17 cellular contexts compared by ENCODE assay signal in genomic region chr17:62833816-62834215, GRCh38. TPM values are rescaled to one million over a fixed set of nuclear protein-coding genes. Genes with fewer than 3 reads are reported as not detected.
A peak's percentile ranks its signal among the peaks of the same experiment; 100 is the strongest.
DNase-seq lines count a peak whose midpoint lies in the region; ATAC-seq, FAIRE-seq and TF ChIP-seq lines count a peak whose summit lies in the region.
"Not testable (repeated sequence)": the region's sequence is repeated elsewhere in the genome, so short reads cannot be mapped to it uniquely, and the experiment has no call there.
"Had no signal": no experiment of that assay in that cellular context is flagged by ENCODE, and none has a peak within 500 bp of the region (broad histone marks: within the 10 kb centered on the region; RNA-seq: fewer than 3 reads in every experiment).

No MANE protein-coding gene starts in this region.

- H3K4me3 Mint-ChIP-seq in WTC11; activated CD8-positive, alpha-beta memory T cell treated with anti-CD3 and anti-CD28 coated beads, Interleukin-2, amount 10 ng/mL, durations not matched to agents 7 days and 5 days: not testable (repeated sequence)

- H3K27ac Mint-ChIP-seq in WTC11; activated CD8-positive, alpha-beta memory T cell treated with anti-CD3 and anti-CD28 coated beads, Interleukin-2, amount 10 ng/mL, durations not matched to agents 7 days and 5 days: not testable (repeated sequence)

- peaks cover 18% of the 10 kb centered on the region for H3K9me3 Mint-ChIP-seq in WTC11
- not testable (repeated sequence) for H3K9me3 Mint-ChIP-seq in activated CD8-positive, alpha-beta memory T cell treated with anti-CD3 and anti-CD28 coated beads, Interleukin-2, amount 10 ng/mL, durations not matched to agents 7 days and 5 days (ENCODE audit: low read depth)

- TF ChIP-seq POLR2A in A549 (IDR thresholded peaks at IDR 0.05; ENCODE audit: low read length), result not testable (repeated sequence)

- not testable (repeated sequence) for FAIRE-seq in A549 (lab: Jason Lieb, UNC)
- FAIRE-seq in frontal cortex (lab: Jason Lieb, UNC), result peak; percentile 68

- POLR2A ChIA-PET in A549 (lab: Yijun Ruan, JAX); HEK293 (lab: Yijun Ruan, JAX); WTC11 (lab: Charles Lee): not testable (repeated sequence)

- not testable (repeated sequence) for H3K36me3 Mint-ChIP-seq in WTC11; activated CD8-positive, alpha-beta memory T cell treated with anti-CD3 and anti-CD28 coated beads, Interleukin-2, amount 10 ng/mL, durations not matched to agents 7 days and 5 days

- H3K27ac ChIP-seq in A549; HEK293 (ENCODE audit: extremely low read depth, low read depth, low read length); right atrium auricular region: not testable (repeated sequence)

- DNase-seq in A549 (ENCODE audit: low read depth in 1 of 2, low spot score in 1 of 2); WTC11 (ENCODE audit: low spot score); frontal cortex (ENCODE audit: low spot score in 2 of 2): not testable (repeated sequence)
- DNase-seq in activated CD8-positive, alpha-beta memory T cell treated with anti-CD3 and anti-CD28 coated beads, Interleukin-2, amount 10 ng/mL, durations not matched to agents 7 days and 5 days, result peak; percentile 2
- DNase-seq in right atrium auricular region (ENCODE audit: low spot score), result peak; percentile 18

- not testable (repeated sequence) for H3K4me1 Mint-ChIP-seq in WTC11; activated CD8-positive, alpha-beta memory T cell treated with anti-CD3 and anti-CD28 coated beads, Interleukin-2, amount 10 ng/mL, durations not matched to agents 7 days and 5 days

- WGBS in A549 (ENCODE audit: missing lambda C conversion rate), result 90% methylated on average over 4 of the region's 4 CpGs

- H3K9me3 ChIP-seq in A549; HEK293 (ENCODE audit: control insufficient read depth, insufficient read depth, low read depth, low read length); right atrium auricular region: not testable (repeated sequence)

- not testable (repeated sequence) for TF ChIP-seq RAD21 in A549 (conservative IDR thresholded peaks at IDR 0.05 in 1 of 2, IDR thresholded peaks at IDR 0.05 in 1 of 2)

- not testable (repeated sequence) for H3K4me3 ChIP-seq in A549; HEK293 (ENCODE audit: low read depth, low read length); right atrium auricular region

- not testable (repeated sequence) for ATAC-seq in A549; WTC11; activated CD8-positive, alpha-beta memory T cell treated with anti-CD3 and anti-CD28 coated beads, Interleukin-2, amount 10 ng/mL, durations not matched to agents 7 days and 5 days

- H3K4me1 ChIP-seq in A549; HEK293 (ENCODE audit: control insufficient read depth, insufficient read depth, low read length); right atrium auricular region: not testable (repeated sequence)

- H3K4me2 ChIP-seq in A549, result not testable (repeated sequence)

- not testable (repeated sequence) for TF ChIP-seq EP300 in A549 (IDR thresholded peaks at IDR 0.05)

- H3K27me3 ChIP-seq in right atrium auricular region, result not testable (repeated sequence)

- not testable (repeated sequence) for H3K36me3 ChIP-seq in HEK293 (ENCODE audit: control insufficient read depth in 2 of 2, insufficient read depth in 1 of 2, low read length in 2 of 2); right atrium auricular region

- not testable (repeated sequence) for TF ChIP-seq CTCF in A549 (IDR thresholded peaks at IDR 0.05); HEK293 (tag by site-specific recombination; IDR thresholded peaks at IDR 0.05); WTC11 (IDR thresholded peaks at IDR 0.05); right atrium auricular region (IDR thresholded peaks at IDR 0.05)

- not testable (repeated sequence) for H3K27me3 Mint-ChIP-seq in WTC11 (ENCODE audit: low read depth)
- H3K27me3 Mint-ChIP-seq in activated CD8-positive, alpha-beta memory T cell treated with anti-CD3 and anti-CD28 coated beads, Interleukin-2, amount 10 ng/mL, durations not matched to agents 7 days and 5 days, result peaks cover 20% of the 10 kb centered on the region

- CTCF ChIA-PET in A549 (lab: Yijun Ruan, JAX); HEK293 (lab: Yijun Ruan, JAX); WTC11 (lab: Charles Lee); activated CD8-positive, alpha-beta memory T cell treated with anti-CD3 and anti-CD28 coated beads, Interleukin-2, amount 10 ng/mL, durations not matched to agents 7 days and 5 days (lab: Charles Lee): not testable (repeated sequence)

TF ChIP-seq in A549, 52 proteins besides CTCF, POLR2A, EP300 and RAD21:
- TF ChIP-seq ZC3H11A (IDR thresholded peaks at IDR 0.05), result peak; percentile 43

TF ChIP-seq in HEK293, 187 proteins besides CTCF, POLR2A, EP300 and RAD21 (continues in another document):
- TF ChIP-seq ZNF140 (tag by site-specific recombination; IDR thresholded peaks at IDR 0.05) (peak; percentile 35; the same call in 1 of the 2 replicates), ZNF426 (tag by site-specific recombination; IDR thresholded peaks at IDR 0.05) (peak; percentile 69), ZBTB8A (tag by site-specific recombination; IDR thresholded peaks at IDR 0.05) (peak; percentile 54; the same call in 1 of the 2 replicates), ZNF266 (tag by site-specific recombination; IDR thresholded peaks at IDR 0.05; ENCODE audit: low read depth) (0 out of 2 replicates have a peak, but pooled peaks have one; percentile 28), ZNF555 (tag by site-specific recombination; conservative IDR thresholded peaks at IDR 0.05) (peak; percentile 42)

TF ChIP-seq in WTC11, 78 proteins besides CTCF, POLR2A, EP300 and RAD21:
- peak; percentile 80 for TF ChIP-seq HMGA2 (CRISPR knock-in tag; IDR thresholded peaks at IDR 0.05)

RNA-seq across cellular contexts. Expression of gene MARCHF10, which starts 25.7 kb away (rescaled TPM):
- polyA plus RNA-seq in A549 (2011; rRNA removed), result 0.57 and 0.73 TPM in 2 replicates
- polyA plus RNA-seq in A549 (2012; cell fraction: cytosol; rRNA removed), result 0.52 and 0.60 TPM in 2 replicates
- 0.31 and 0.34 TPM in 2 replicates for polyA plus RNA-seq in A549 (2012; cell fraction: nucleus; rRNA removed)
- 0.42 to 0.69 TPM (median 0.43 TPM) in 3 replicates for polyA plus RNA-seq in A549 (2017; fragmentation: RNase III; extraction: RNeasy Plus Mini Kit Qiagen cat#74134 plus additional on column Dnase treatment)
- 1.2 TPM in 1 of 2 replicates, not detected in the other for polyA minus RNA-seq in A549 (2011; rRNA and poly(A)+ RNA removed)
- 0.48 to 1.0 TPM (median 0.73 TPM) in 3 replicates for total RNA-seq in WTC11 (2021)
- not detected for total RNA-seq in activated CD8-positive, alpha-beta memory T cell treated with anti-CD3 and anti-CD28 coated beads, Interleukin-2, amount 10 ng/mL, durations not matched to agents 7 days and 5 days
- total RNA-seq in frontal cortex, result 0.41 TPM
- not detected for total RNA-seq in right atrium auricular region
- total RNA-seq: A172; A673; B cell; Caco-2; Calu3; CD4-positive, alpha-beta T cell; CD4-positive, CD25-positive, alpha-beta regulatory T cell; CD8-positive, alpha-beta memory T cell; CD8-positive, alpha-beta T cell; Daoy had no signal
- polyA plus RNA-seq: CD14-positive monocyte had no signal
